14 cellular contexts compared by ENCODE assay signal in the genomic region with DNA sequence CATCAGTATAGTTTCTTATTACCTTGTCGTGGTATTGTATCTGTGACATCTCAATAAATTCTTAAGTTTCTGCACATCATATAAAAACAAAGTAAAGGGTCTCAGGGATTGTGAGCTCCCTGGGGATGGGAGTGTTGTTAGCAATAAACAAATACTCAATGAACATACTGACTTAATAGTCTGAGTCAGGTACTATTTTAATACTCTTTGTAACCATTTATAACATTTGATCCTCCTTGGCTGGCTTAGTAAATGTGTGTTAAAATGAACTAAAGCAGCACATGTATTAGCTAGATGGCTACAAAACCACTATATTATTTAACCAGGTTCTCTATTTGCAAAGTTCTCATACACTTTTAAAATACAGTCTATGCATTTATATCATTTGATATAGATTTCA. TPM values are rescaled to one million over a fixed set of nuclear protein-coding genes. Genes with fewer than 3 reads are reported as not detected.
A peak's percentile ranks its signal among the peaks of the same experiment; 100 is the strongest.
DNase-seq lines count a peak whose midpoint lies in the region; ATAC-seq, FAIRE-seq and TF ChIP-seq lines count a peak whose summit lies in the region.
"Had no signal": no experiment of that assay in that cellular context is flagged by ENCODE, and none has a peak within 500 bp of the region (broad histone marks: within the 10 kb centered on the region; RNA-seq: fewer than 3 reads in every experiment).

No MANE protein-coding gene starts in this region.

- H3K79me2 ChIP-seq in Loucy (ENCODE audit: insufficient read depth, low read length), result peaks cover 67% of the 10 kb centered on the region
- H3K79me2 ChIP-seq in GM12878 (ENCODE audit: control insufficient read depth, insufficient read depth, low read length), result peaks cover 47% of the 10 kb centered on the region
- peaks cover 34% of the 10 kb centered on the region for H3K79me2 ChIP-seq in osteoblast (ENCODE audit: insufficient read depth, low read length)

- FAIRE-seq in GM12878 (lab: Jason Lieb, UNC), result no peak
- FAIRE-seq: G401.6 had no signal

- no peak for TF ChIP-seq EP300 in GM12878 (IDR thresholded peaks at IDR 0.05; ENCODE audit: borderline replicate concordance in 1 of 2, control insufficient read depth in 1 of 2, low read depth in 2 of 2, low read length in 2 of 2)

- POLR2A ChIA-PET in GM12878 (lab: Charles Lee), result interaction anchor here (0.9 to 1.8 kb wide), 3 partner anchors 8 to 12 kb away, joined by 3 to 7 read pairs (median 5); no protein-coding TSS in a partner anchor

- intact Hi-C loops in GM12878 (cut with micrococcal nuclease; ENCODE audit: unreplicated experiment) (no loop called here), lower leg skin (cut with DNase I; ENCODE audit: low total_unique reads) (no loop called here)

- 44% methylated on average over 1 of the region's 1 CpG for WGBS in GM12878 (ENCODE audit: insufficient coverage, insufficient replicate concordance, low lambda C conversion rate, missing lambda C conversion rate)
- WGBS in lower leg skin, 2 donors, result 72 to 73% methylated on average over 1 of the region's 1 CpG

- H3K4me3 Mint-ChIP-seq in T-helper 2 cell treated with Interferon-gamma antibody and Interleukin-4, amounts not matched to agents 5 μg/mL and 100 μg/mL, for 36 hours, result peak overlapping the region; percentile 94

- DNase-seq in T-helper 2 cell treated with Interferon-gamma antibody and Interleukin-4, amounts not matched to agents 5 μg/mL and 100 μg/mL, for 36 hours (ENCODE audit: low spot score), result no peak
- no peak for DNase-seq in T-helper 2 cell
- no peak for DNase-seq in GM12878 (ENCODE audit: low read depth, low spot score)
- DNase-seq in osteoblast (ENCODE audit: insufficient read length, low spot score, missing footprints), result no peak
- DNase-seq in lower leg skin (ENCODE audit: low spot score in 2 of 2), result no peak
- DNase-seq: 8988T; activated CD4-positive, alpha-beta T cell treated with anti-CD3 and anti-CD28 coated beads for 48 hours; midbrain; NCI-H1930; stimulated activated CD4-positive, alpha-beta T cell treated with anti-CD3 and anti-CD28 coated beads, Interleukin-1b, Interleukin-23, amount 100 ng/mL, for 48 hours had no signal

- peaks cover 8% of the 10 kb centered on the region for H4K20me1 ChIP-seq in Loucy (ENCODE audit: insufficient read depth, low read length, poor library complexity, severe bottlenecking)
- no peaks in the 10 kb centered on the region for H4K20me1 ChIP-seq in GM12878 (ENCODE audit: control insufficient read depth, insufficient read depth)
- no peaks in the 10 kb centered on the region for H4K20me1 ChIP-seq in osteoblast (ENCODE audit: insufficient read depth, low read length)

- H3K9me3 Mint-ChIP-seq in T-helper 2 cell treated with Interferon-gamma antibody and Interleukin-4, amounts not matched to agents 5 μg/mL and 100 μg/mL, for 36 hours, result no peaks in the 10 kb centered on the region

- H3K4me2 ChIP-seq in Loucy (ENCODE audit: low read depth, low read length, poor library complexity, severe bottlenecking) (peak overlapping the region; percentile 91), GM12878 (ENCODE audit: control insufficient read depth, insufficient read depth) (peak overlapping the region; percentile 99), osteoblast (ENCODE audit: insufficient read depth, low read length) (peak overlapping the region; percentile 95)

- BruUV-seq in GM12878 (replicated peaks; lab: Mats Ljungman, UMichigan), result no TSS peak

- CTCF ChIA-PET in GM12878 (lab: Yijun Ruan, JAX), result interaction anchor here (0.6 to 1.2 kb wide), 2 partner anchors 47 to 78 kb away, joined by 3 to 4 read pairs; no protein-coding TSS in a partner anchor

- TF ChIP-seq CTCF in Loucy (conservative IDR thresholded peaks at IDR 0.05; ENCODE audit: low read length) (no peak), GM12878 (IDR thresholded peaks at IDR 0.05 in 2 of 3, conservative IDR thresholded peaks at IDR 0.05 in 1 of 3; ENCODE audit: control insufficient read depth in 2 of 3, extremely low read depth in 1 of 3, insufficient read depth in 1 of 3, low read depth in 3 of 3, low read length in 3 of 3) (no peak), osteoblast (IDR thresholded peaks at IDR 0.05; ENCODE audit: extremely low read depth, low read depth, low read length) (no peak), lower leg skin (IDR thresholded peaks at IDR 0.05) (no peak)

- H3K27me3 ChIP-seq in Loucy (ENCODE audit: insufficient read depth, low read length, poor library complexity, severe bottlenecking), result no peaks in the 10 kb centered on the region
- H3K27me3 ChIP-seq in GM12878 (replicated peaks in 1 of 2; ENCODE audit: control insufficient read depth in 2 of 2, insufficient read depth in 2 of 2, low read length in 1 of 2), result no peaks in the 10 kb centered on the region
- no peaks in the 10 kb centered on the region for H3K27me3 ChIP-seq in osteoblast (ENCODE audit: insufficient read depth, low read length)

- H3K4me3 ChIP-seq in Loucy (ENCODE audit: low read length, poor library complexity, severe bottlenecking) (peak overlapping the region; percentile 96), GM12878 (peak overlapping the region; percentile 88; the same call in 1 of the 2 replicates), osteoblast (ENCODE audit: insufficient read depth, low read length) (no peak overlapping the region), lower leg skin (ENCODE audit: low read depth, poor library complexity, severe bottlenecking) (no peak overlapping the region)

- H3K27ac ChIP-seq in GM12878 (ENCODE audit: control insufficient read depth, insufficient read depth) (peak overlapping the region; percentile 99; the same call in 1 of the 2 replicates), osteoblast (ENCODE audit: low read depth, low read length) (peak overlapping the region; percentile 14)

- H3K4me1 Mint-ChIP-seq in T-helper 2 cell treated with Interferon-gamma antibody and Interleukin-4, amounts not matched to agents 5 μg/mL and 100 μg/mL, for 36 hours (ENCODE audit: low read depth), result peaks cover 47% of the 10 kb centered on the region

- no peak overlapping the region for H3K27ac Mint-ChIP-seq in T-helper 2 cell treated with Interferon-gamma antibody and Interleukin-4, amounts not matched to agents 5 μg/mL and 100 μg/mL, for 36 hours

- TF ChIP-seq POLR2A in GM12878 (IDR thresholded peaks at IDR 0.05; ENCODE audit: low read depth, low read length) (no peak), lower leg skin (IDR thresholded peaks at IDR 0.05) (no peak)

- H3F3A ChIP-seq in Loucy (ENCODE audit: low read depth), result no peaks in the 10 kb centered on the region

- in situ Hi-C loops in GM12878 (cut with MboI), result no loop called here

- TF ChIP-seq RAD21 in GM12878 (IDR thresholded peaks at IDR 0.05; ENCODE audit: insufficient read depth, low read depth, low read length), result no peak

- peaks cover 32% of the 10 kb centered on the region for H3K36me3 Mint-ChIP-seq in T-helper 2 cell treated with Interferon-gamma antibody and Interleukin-4, amounts not matched to agents 5 μg/mL and 100 μg/mL, for 36 hours (ENCODE audit: low read depth)

- H3K9ac ChIP-seq in Loucy (ENCODE audit: low read depth, low read length, poor library complexity, severe bottlenecking) (peak overlapping the region; percentile 98), GM12878 (ENCODE audit: control insufficient read depth, insufficient read depth, low read length) (peak overlapping the region; percentile 96; the same call in 1 of the 2 replicates)

- H3K9me3 ChIP-seq in Loucy (ENCODE audit: insufficient read depth, low read depth, low read length) (no peaks in the 10 kb centered on the region), GM12878 (replicated peaks; ENCODE audit: control insufficient read depth, insufficient read depth, low read length) (no peaks in the 10 kb centered on the region), osteoblast (ENCODE audit: low read depth, low read length) (no peaks in the 10 kb centered on the region)

- H3K4me1 ChIP-seq in Loucy (ENCODE audit: insufficient read depth, low read length, poor library complexity, severe bottlenecking) (peaks cover 48% of the 10 kb centered on the region), GM12878 (ENCODE audit: control insufficient read depth, insufficient read depth, low read length) (peaks cover 13% of the 10 kb centered on the region), osteoblast (ENCODE audit: insufficient read depth, low read length) (peaks cover 28% of the 10 kb centered on the region)

- no peaks in the 10 kb centered on the region for H3K27me3 Mint-ChIP-seq in T-helper 2 cell treated with Interferon-gamma antibody and Interleukin-4, amounts not matched to agents 5 μg/mL and 100 μg/mL, for 36 hours (ENCODE audit: low read depth)

- H3K36me3 ChIP-seq in Loucy (ENCODE audit: insufficient read depth, low read length), result peaks cover 3% of the 10 kb centered on the region; the same call in 1 of the 2 replicates
- H3K36me3 ChIP-seq in GM12878 (ENCODE audit: control insufficient read depth in 2 of 2, insufficient read depth in 2 of 2, low read length in 1 of 2), result peaks cover 0 to 15% of the 10 kb centered on the region in 2 experiments; a peak in 1 of 4 replicates
- H3K36me3 ChIP-seq in osteoblast (ENCODE audit: insufficient read depth, low read length), result peaks cover 20% of the 10 kb centered on the region

- no peak for ATAC-seq in GM12878
- ATAC-seq in GM21423 (IDR thresholded peaks at IDR 0.05; ENCODE audit: unreplicated experiment), result no peak
- ATAC-seq in HG03378 (IDR thresholded peaks at IDR 0.05; ENCODE audit: unreplicated experiment), result no peak

- H2AFZ ChIP-seq in Loucy (ENCODE audit: low read length) (no peak overlapping the region), GM12878 (ENCODE audit: control insufficient read depth, low read depth, low read length) (no peak overlapping the region), osteoblast (ENCODE audit: low read length) (no peak overlapping the region)

- H3K9me2 ChIP-seq in Loucy (replicated peaks; ENCODE audit: low read depth, low read length), result no peaks in the 10 kb centered on the region

- RAD21 ChIA-PET in GM12878 (lab: Charles Lee; ENCODE audit: unreplicated experiment), result no interaction called here

- SMC1A ChIA-PET in GM12878 (lab: Charles Lee; ENCODE audit: uncharacterized antibody, unreplicated experiment), result interaction anchor here (1.2 to 1.3 kb wide), 3 partner anchors 13 to 43 kb away, joined by 3 to 4 read pairs (median 3); no protein-coding TSS in a partner anchor

RNA-seq across cellular contexts. Expression of gene ICE2, which starts 1.8 kb away (rescaled TPM):
- 169 and 171 TPM in 2 replicates for total RNA-seq in GM12878 (2013; cell fraction: nucleolus; rRNA removed)
- total RNA-seq in GM12878 (2014; rRNA removed) (43.2 and 44.7 TPM in 2 replicates), GM12878 (2014; rRNA removed; fragmentation: Illumina TruSeq; extraction: Trizol) (44.1 and 46.6 TPM in 2 replicates), GM12878 (2021) (46.8 and 56.2 TPM in 2 replicates), osteoblast (26.4 and 30.1 TPM in 2 replicates), lower leg skin (10 to 100 TPM; 14.4 to 21.2 (median 17.5) TPM)
- polyA plus RNA-seq in GM12878 (2011; ENCODE audit: low read depth), result 7.7 TPM
- polyA plus RNA-seq in GM12878 (2011; rRNA removed) (49.1 and 57.6 TPM in 2 replicates), GM12878 (2014; fragmentation: Illumina TruSeq; extraction: Trizol) (42.2 and 50.0 TPM in 2 replicates), GM12878 (2014; fragmentation: Nextera tagmentation; extraction: Ambion mirVana) (10 to 100 TPM; 14.2 to 18.7 TPM), GM12878 (2014; rRNA removed) (24.2 and 31.0 TPM in 2 replicates), GM12878 (2016; fragmentation: Nextera tagmentation; extraction: Ambion mirVana) (10 to 100 TPM; 61.5 to 62.0 TPM)
- 20.0 and 23.7 TPM in 2 replicates for polyA plus RNA-seq in GM12878 (2011; cell fraction: cytosol; rRNA removed)
- 43.7 and 47.8 TPM in 2 replicates for polyA plus RNA-seq in GM12878 (2011; cell fraction: nucleus; rRNA removed)
- polyA plus RNA-seq in GM12878 (2012), result 18.0 and 20.0 TPM in 2 replicates
- 51.6 and 52.4 TPM in 2 replicates for polyA minus RNA-seq in GM12878 (2011; rRNA and poly(A)+ RNA removed)
- 17.4 and 20.8 TPM in 2 replicates for polyA minus RNA-seq in GM12878 (2011; cell fraction: cytosol; rRNA and poly(A)+ RNA removed)
- 43.2 and 92.9 TPM in 2 replicates for polyA minus RNA-seq in GM12878 (2011; cell fraction: nucleus; rRNA and poly(A)+ RNA removed)

Comparison
In these comparisons a context has a peak if more than half of its experiments do, and no peak if none do; other contexts are left out.
1. H3K4me3 ChIP-seq: peak in Loucy (single experiment) and GM12878 (single experiment); none in osteoblast (single experiment) and lower leg skin (single experiment).
2. Peak in every context shown above with its lines, with median percentiles within 50 percentile points of each other: H3K4me2 ChIP-seq.